In genomic region chrX:133588827-133589226, GRCh38 we compare ENCODE assay signal across 27 cellular contexts.
"Had no signal": no experiment of that assay in that cellular context is flagged by ENCODE, and none has a peak within 500 bp of the region (broad histone marks: within the 10 kb centered on the region; RNA-seq: fewer than 3 reads in every experiment).

No MANE protein-coding gene starts in this region.

- H3K9me3 ChIP-seq: colonic mucosa, esophagus muscularis mucosa, esophagus squamous epithelium, gastrocnemius medialis, gastroesophageal sphincter, heart left ventricle, heart right ventricle had no signal

- FAIRE-seq: endometrium, endothelial cell of umbilical vein, frontal cortex had no signal

- H3K4me3 ChIP-seq: colonic mucosa, coronary artery, dorsolateral prefrontal cortex, esophagus muscularis mucosa, esophagus squamous epithelium, gastrocnemius medialis, gastroesophageal sphincter, heart left ventricle, heart right ventricle had no signal

- H3K4me1 ChIP-seq: colonic mucosa, esophagus muscularis mucosa, esophagus squamous epithelium, foreskin keratinocyte, gastrocnemius medialis, gastroesophageal sphincter, heart left ventricle, heart right ventricle had no signal

- H3K27ac ChIP-seq: colonic mucosa, coronary artery, dorsolateral prefrontal cortex, epithelial cell of prostate, esophagus muscularis mucosa, esophagus squamous epithelium, foreskin keratinocyte, gastrocnemius medialis, gastroesophageal sphincter, heart left ventricle, heart right ventricle had no signal

- ATAC-seq: effector memory CD8-positive, alpha-beta T cell; esophagus mucosa; foreskin keratinocyte; gastrocnemius medialis; gastroesophageal sphincter; heart left ventricle; heart right ventricle had no signal

- DNase-seq: colonic mucosa; cortex of kidney; dermis blood vessel endothelial cell; dorsolateral prefrontal cortex; effector CD4-positive, alpha-beta T cell; effector CD8-positive, alpha-beta T cell; effector memory CD4-positive, alpha-beta T cell; effector memory CD8-positive, alpha-beta T cell; endodermal cell; erythroblast; esophagus squamous epithelium; foreskin fibroblast; foreskin keratinocyte; foreskin melanocyte; gastrocnemius medialis; glutamatergic neuron; head of caudate nucleus; heart left ventricle; heart right ventricle had no signal

- H3K27me3 ChIP-seq: colonic mucosa, esophagus muscularis mucosa, esophagus squamous epithelium, foreskin keratinocyte, gastrocnemius medialis, gastroesophageal sphincter had no signal

- H3K36me3 ChIP-seq: colonic mucosa, esophagus muscularis mucosa, esophagus squamous epithelium, gastrocnemius medialis, gastroesophageal sphincter, heart left ventricle, heart right ventricle had no signal
